ENCODE assay signal across 22 cellular contexts in the genomic region with DNA sequence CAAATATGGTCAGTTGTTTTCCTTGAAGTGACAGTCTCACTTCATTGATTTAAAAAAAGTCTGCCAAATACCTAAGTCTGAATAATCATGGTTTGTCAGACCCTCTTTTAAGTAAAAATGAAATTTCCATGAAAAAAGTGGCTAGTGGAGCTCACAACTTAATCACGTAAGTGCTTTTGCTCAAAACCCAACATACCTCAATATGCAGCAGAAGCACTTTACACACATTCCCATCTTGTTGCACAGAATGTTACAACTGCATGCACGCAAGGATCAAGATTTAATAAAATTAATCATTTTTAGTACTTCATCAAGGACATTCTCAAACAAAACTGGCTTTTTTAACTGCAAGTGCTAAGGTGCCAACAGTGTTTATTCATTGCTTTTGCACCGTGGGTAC. TPM values are rescaled to one million over a fixed set of nuclear protein-coding genes. Genes with fewer than 3 reads are reported as not detected.
DNase-seq lines count a peak whose midpoint lies in the region; ATAC-seq, FAIRE-seq and TF ChIP-seq lines count a peak whose summit lies in the region.
"Had no signal": no experiment of that assay in that cellular context is flagged by ENCODE, and none has a peak within 500 bp of the region (broad histone marks: within the 10 kb centered on the region; RNA-seq: fewer than 3 reads in every experiment).

No MANE protein-coding gene starts in this region.

- H3K4me3 ChIP-seq in HepG2 (replicated peaks in 1 of 3; ENCODE audit: insufficient read depth in 1 of 3, low read depth in 2 of 3, low read length in 3 of 3) (no peak overlapping the region), right lobe of liver (no peak overlapping the region), Karpas-422 (ENCODE audit: low read length) (no peak overlapping the region), SU-DHL-6 (ENCODE audit: insufficient read depth, low read length, poor library complexity, severe bottlenecking) (no peak overlapping the region), testis (no peak overlapping the region)
- H3K4me3 ChIP-seq: A549, GM23338 had no signal

- H3K27ac ChIP-seq in HepG2 (ENCODE audit: extremely low read length, insufficient read depth, low read length) = peak overlapping the region; percentile 1
- no peak overlapping the region for H3K27ac ChIP-seq in right lobe of liver
- peak overlapping the region; percentile 33 for H3K27ac ChIP-seq in Karpas-422 (ENCODE audit: low read length)
- H3K27ac ChIP-seq in SU-DHL-6 (ENCODE audit: low read depth, low read length) = no peak overlapping the region
- H3K27ac ChIP-seq in testis = no peak overlapping the region
- H3K27ac ChIP-seq: 22Rv1, A549, C4-2B, HL-60 had no signal

- H3K9me2 ChIP-seq in Karpas-422 (replicated peaks; ENCODE audit: insufficient read depth, low read length) (no peaks in the 10 kb centered on the region), SU-DHL-6 (replicated peaks; ENCODE audit: insufficient read depth, low read length) (no peaks in the 10 kb centered on the region)

- no peak for TF ChIP-seq RAD21 in HepG2 (CRISPR knock-in tag; IDR thresholded peaks at IDR 0.05)

- no peak for ATAC-seq in HepG2
- ATAC-seq in right lobe of liver = no peak
- ATAC-seq: A549, GM23338 had no signal

- CTCF ChIA-PET in HepG2 (lab: Yijun Ruan, JAX; ENCODE audit: low intra/inter-chr PET ratio, low total read pairs) = no interaction called here

- no TSS peak for BruUV-seq in HepG2 (replicated peaks; lab: Mats Ljungman, UMichigan)

- peaks cover 83% of the 10 kb centered on the region for H3K79me2 ChIP-seq in HepG2 (ENCODE audit: insufficient read depth, low read length)
- peaks cover 96% of the 10 kb centered on the region for H3K79me2 ChIP-seq in Karpas-422 (ENCODE audit: low read length)
- peaks cover 99% of the 10 kb centered on the region for H3K79me2 ChIP-seq in SU-DHL-6 (ENCODE audit: insufficient read depth, low read length)

- H2AFZ ChIP-seq in HepG2 (ENCODE audit: low read length) (no peak overlapping the region), Karpas-422 (ENCODE audit: low read length) (no peak overlapping the region), SU-DHL-6 (ENCODE audit: low read depth, low read length, severe bottlenecking) (no peak overlapping the region)
- H2AFZ ChIP-seq: GM23338 had no signal

- in situ Hi-C loops in HepG2 (cut with HindIII; ENCODE audit: extremely low pct_ligation_motif_present, low pct_unique_long_range_greater_than_20kb) = no loop called here

- H3K36me3 ChIP-seq in HepG2 (replicated peaks in 1 of 2; ENCODE audit: control insufficient read depth in 1 of 2, insufficient read depth in 2 of 2, low read length in 2 of 2) (no peaks in the 10 kb centered on the region; a peak in 1 of 5 replicates), right lobe of liver (no peaks in the 10 kb centered on the region), Karpas-422 (ENCODE audit: insufficient read depth, low read length) (no peaks in the 10 kb centered on the region), SU-DHL-6 (ENCODE audit: low read length) (peaks cover 4% of the 10 kb centered on the region), testis (ENCODE audit: low read depth, missing control alignments) (no peaks in the 10 kb centered on the region)

- H3K4me1 ChIP-seq in HepG2 (ENCODE audit: insufficient read depth, low read length) (peaks cover 43% of the 10 kb centered on the region), right lobe of liver (peaks cover 0 to 3% (median 0%) of the 10 kb centered on the region in 4 donors), Karpas-422 (ENCODE audit: low read length) (peaks cover 72% of the 10 kb centered on the region), testis (peaks cover 3% of the 10 kb centered on the region)

- no peak for TF ChIP-seq EP300 in HepG2 (IDR thresholded peaks at IDR 0.05; ENCODE audit: low read depth in 2 of 2, low read length in 2 of 2)
- no peak for TF ChIP-seq EP300 in HepG2 (CRISPR knock-in tag; IDR thresholded peaks at IDR 0.05; ENCODE audit: borderline replicate concordance)

- H3K9me3 ChIP-seq in HepG2 (ENCODE audit: low read length) (no peaks in the 10 kb centered on the region), right lobe of liver (no peaks in the 10 kb centered on the region), Karpas-422 (ENCODE audit: low read length) (no peaks in the 10 kb centered on the region), SU-DHL-6 (ENCODE audit: insufficient read depth, low read length) (no peaks in the 10 kb centered on the region), testis (no peaks in the 10 kb centered on the region)
- H3K9me3 ChIP-seq: A549, Caco-2 had no signal

- WGBS in HepG2 (ENCODE audit: low lambda C conversion rate) = 71% methylated on average over 3 of the region's 3 CpGs
- 72% methylated on average over 3 of the region's 3 CpGs for WGBS in right lobe of liver (ENCODE audit: insufficient coverage, low coverage, low lambda C conversion rate, missing lambda C conversion rate)
- WGBS in testis, 2 donors = 47 to 68% methylated on average over 3 of the region's 3 CpGs

- POLR2A ChIA-PET in HepG2 (lab: Yijun Ruan, JAX) = no interaction called here

- TF ChIP-seq POLR2A in HepG2 (IDR thresholded peaks at IDR 0.05; ENCODE audit: insufficient read depth in 1 of 2, low read depth in 2 of 2, low read length in 2 of 2) = no peak
- no peak for TF ChIP-seq POLR2A in right lobe of liver (IDR thresholded peaks at IDR 0.05)
- no peak for TF ChIP-seq POLR2A in testis (IDR thresholded peaks at IDR 0.05)

- FAIRE-seq in HepG2 (lab: Jason Lieb, UNC) = no peak
- FAIRE-seq: A549, D721Med, G401.6, GM12891, H54 had no signal

- H3K27me3 ChIP-seq in HepG2 (ENCODE audit: control insufficient read depth in 1 of 2, insufficient read depth in 2 of 2, low read length in 2 of 2) (no peaks in the 10 kb centered on the region), right lobe of liver (no peaks in the 10 kb centered on the region), Karpas-422 (ENCODE audit: low read length) (no peaks in the 10 kb centered on the region), SU-DHL-6 (ENCODE audit: low read length) (no peaks in the 10 kb centered on the region), testis (no peaks in the 10 kb centered on the region)

- H4K20me1 ChIP-seq in HepG2 (ENCODE audit: insufficient read depth, low read length) (peaks cover 3% of the 10 kb centered on the region; the same call in 1 of the 2 replicates), Karpas-422 (ENCODE audit: insufficient read depth, low read depth, low read length) (no peaks in the 10 kb centered on the region; the same call in 1 of the 2 replicates), SU-DHL-6 (ENCODE audit: low read depth, low read length) (peaks cover 42% of the 10 kb centered on the region)

- H3K4me2 ChIP-seq in HepG2 (ENCODE audit: low read depth, low read length) (no peak overlapping the region), Karpas-422 (ENCODE audit: low read depth, low read length, poor library complexity, severe bottlenecking) (peak overlapping the region; percentile 32), SU-DHL-6 (ENCODE audit: low read depth, low read length, poor library complexity, severe bottlenecking) (peak overlapping the region; percentile 5)
- H3K4me2 ChIP-seq: A549, GM23338 had no signal

- DNase-seq in HepG2 (ENCODE audit: low spot score) (no peak), right lobe of liver (no peak), Karpas-422 (no peak), C1 segment of cervical spinal cord (lab: John Stamatoyannopoulos, UW) (no peak), testis (no peak), DMS153 (lab: John Stamatoyannopoulos, UW) (no peak), AG08395 (ENCODE audit: low spot score) (no peak)
- DNase-seq: Caco-2; CD4-positive, alpha-beta T cell; DMS79 treated with DMSO at 0.1 percent for 48 hours; HCEC 1CT; KBM-7 had no signal

- intact Hi-C loops in HepG2 (cut with micrococcal nuclease; ENCODE audit: unreplicated experiment) = no loop called here
- intact Hi-C loops in right lobe of liver (cut with DNase I) = no loop called here
- intact Hi-C loops in testis (cut with DNase I; ENCODE audit: low total_unique reads) = no loop called here

- peaks cover 38% of the 10 kb centered on the region; the same call in 1 of the 2 replicates for H3F3A ChIP-seq in SU-DHL-6 (ENCODE audit: insufficient read depth)

- TF ChIP-seq CTCF in HepG2 (CRISPR knock-in tag; IDR thresholded peaks at IDR 0.05) (no peak), right lobe of liver (IDR thresholded peaks at IDR 0.05) (no peak), SU-DHL-6 (IDR thresholded peaks at IDR 0.05; ENCODE audit: insufficient read depth, low read length, poor library complexity, severe bottlenecking) (no peak), testis (IDR thresholded peaks at IDR 0.05) (no peak)

- no peak overlapping the region for H3K9ac ChIP-seq in HepG2 (ENCODE audit: insufficient read depth, low read depth, low read length)
- 0 out of 2 replicates have a peak overlapping the region, but pooled peaks have one; percentile 15 for H3K9ac ChIP-seq in Karpas-422 (ENCODE audit: low read length)
- no peak overlapping the region for H3K9ac ChIP-seq in SU-DHL-6 (ENCODE audit: low read length)

RNA-seq across cellular contexts. Expression of a gene that starts 21.6 kb away (rescaled TPM):
- 30.4 and 34.3 TPM in 2 replicates for total RNA-seq in HepG2 (2016; rRNA removed; fragmentation: Illumina TruSeq; extraction: Trizol)
- total RNA-seq in HepG2 (2016; cell fraction: cytosol; rRNA removed; fragmentation: Illumina TruSeq; extraction: Trizol; ENCODE audit: low read depth) = 13.9 and 14.3 TPM in 2 replicates
- total RNA-seq in HepG2 (2016; cell fraction: insoluble cytoplasmic fraction; rRNA removed; fragmentation: Illumina TruSeq; extraction: Trizol) = 29.1 and 32.6 TPM in 2 replicates
- 15.3 and 18.4 TPM in 2 replicates for total RNA-seq in HepG2 (2016; cell fraction: membrane; rRNA removed; fragmentation: Illumina TruSeq; extraction: Trizol)
- total RNA-seq in HepG2 (2016; cell fraction: nucleus; rRNA removed; fragmentation: Illumina TruSeq; extraction: Trizol) = 42.5 and 46.2 TPM in 2 replicates
- polyA plus RNA-seq in HepG2 (2011; rRNA removed) = 18.2 and 26.0 TPM in 2 replicates
- polyA plus RNA-seq in HepG2 (2011; cell fraction: cytosol; rRNA removed) = 8.4 and 9.7 TPM in 2 replicates
- polyA plus RNA-seq in HepG2 (2011; cell fraction: nucleus; rRNA removed) = 45.8 and 55.1 TPM in 2 replicates
- polyA plus RNA-seq in HepG2 (2012) = 13.6 and 17.0 TPM in 2 replicates
- 5.1 and 5.3 TPM in 2 replicates for polyA plus RNA-seq in HepG2 (2016; cell fraction: cytosol; fragmentation: Illumina TruSeq; extraction: Trizol; ENCODE audit: low read depth)
- 36.1 and 37.6 TPM in 2 replicates for polyA plus RNA-seq in HepG2 (2016; cell fraction: insoluble cytoplasmic fraction; fragmentation: Illumina TruSeq; extraction: Trizol; ENCODE audit: low read depth)
- polyA plus RNA-seq in HepG2 (2016; cell fraction: membrane; fragmentation: Illumina TruSeq; extraction: Trizol; ENCODE audit: low read depth) = 9.1 and 10.1 TPM in 2 replicates
- polyA plus RNA-seq in HepG2 (2016; cell fraction: nucleus; fragmentation: Illumina TruSeq; extraction: Trizol; ENCODE audit: insufficient read depth, low read depth) = 84.1 and 90.6 TPM in 2 replicates
- 7.3 and 35.4 TPM in 2 replicates for polyA minus RNA-seq in HepG2 (2011; rRNA and poly(A)+ RNA removed; ENCODE audit: low replicate concordance)
- 6.2 and 7.2 TPM in 2 replicates for polyA minus RNA-seq in HepG2 (2011; cell fraction: cytosol; rRNA and poly(A)+ RNA removed)
- polyA minus RNA-seq in HepG2 (2011; cell fraction: nucleus; rRNA and poly(A)+ RNA removed) = 42.3 and 48.2 TPM in 2 replicates
- 1 to 10 TPM; 1.2 to 4.2 (median 1.9) TPM for total RNA-seq in right lobe of liver
- 53.3 and 57.3 TPM in 2 replicates for total RNA-seq in Karpas-422 (2014; rRNA removed; shearing (Covaris generic); ENCODE audit: low replicate concordance)
- total RNA-seq in testis = 10 to 100 TPM; 27.0 to 36.0 TPM
- polyA plus RNA-seq in testis (ENCODE audit: insufficient read depth, low read depth, low replicate concordance) = 60.3 TPM

Comparison
In these comparisons a context has a peak if more than half of its experiments do, and no peak if none do; other contexts are left out.
1. H3K27ac ChIP-seq: peak in HepG2 (single experiment) and Karpas-422 (single experiment); none in right lobe of liver (0 of 3), SU-DHL-6 (single experiment) and testis (0 of 2).